In the genomic region with DNA sequence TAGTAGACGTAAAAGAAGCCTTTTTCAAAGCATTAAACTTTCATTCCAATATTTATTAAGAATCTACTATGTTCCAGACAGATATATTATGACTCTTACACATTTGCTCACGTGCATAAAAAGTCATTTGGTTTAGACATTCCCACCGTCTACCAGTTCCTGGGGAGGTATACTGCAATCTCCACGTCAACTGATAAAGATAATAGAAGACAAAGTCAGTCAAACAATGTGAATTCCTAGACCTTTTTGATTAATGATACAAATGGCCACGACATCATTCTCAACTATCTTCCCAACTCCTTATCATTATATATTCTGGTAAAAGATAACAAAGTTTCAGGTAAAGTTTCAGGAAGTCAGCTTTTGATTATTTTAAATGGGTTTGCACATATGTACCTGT, we compare ENCODE assay signal across 31 cellular contexts.
"Had no signal": no experiment of that assay in that cellular context is flagged by ENCODE, and none has a peak within 500 bp of the region (broad histone marks: within the 10 kb centered on the region; RNA-seq: fewer than 3 reads in every experiment).

No MANE protein-coding gene starts in this region.

- H3K4me3 Mint-ChIP-seq: activated B cell treated with CpG ODN at 0.5 μM for 24 hours; activated CD8-positive, alpha-beta T cell treated with anti-CD3 and anti-CD28 coated beads for 36 hours; activated naive CD8-positive, alpha-beta T cell; activated T-cell treated with anti-CD3 and anti-CD28 coated beads, Interleukin-2, amount 50 U/mL, for 4 hours; activated T-helper 17 cell treated with anti-CD3 and anti-CD28 coated beads, Interleukin-2, amount 50 U/mL, for 72 hours; central memory CD8-positive, alpha-beta T cell; dendritic cell treated with granulocyte-macrophage colony-stimulating factor and Interleukin-4, amounts not matched to agents 40 ng/mL and 50 ng/mL, for 4 days; T-helper 17 cell; T-helper 2 cell treated with Interferon-gamma antibody and Interleukin-4, amounts not matched to agents 5 μg/mL and 100 μg/mL, for 36 hours had no signal

- H3K27ac ChIP-seq: brain microvascular endothelial cell, coronary artery, dorsolateral prefrontal cortex, epithelial cell of prostate, esophagus squamous epithelium, gastroesophageal sphincter, WERI-Rb-1 had no signal

- H3K27me3 ChIP-seq: brain microvascular endothelial cell, dorsolateral prefrontal cortex, esophagus squamous epithelium, gastroesophageal sphincter had no signal

- H3K9me3 Mint-ChIP-seq: activated B cell treated with CpG ODN at 0.5 μM for 24 hours; activated CD8-positive, alpha-beta T cell treated with anti-CD3 and anti-CD28 coated beads for 36 hours; activated T-cell treated with anti-CD3 and anti-CD28 coated beads, Interleukin-2, amount 50 U/mL, for 4 hours; activated T-helper 17 cell treated with anti-CD3 and anti-CD28 coated beads, Interleukin-2, amount 50 U/mL, for 72 hours; central memory CD8-positive, alpha-beta T cell; dendritic cell treated with granulocyte-macrophage colony-stimulating factor and Interleukin-4, amounts not matched to agents 40 ng/mL and 50 ng/mL, for 4 days; T-helper 2 cell treated with Interferon-gamma antibody and Interleukin-4, amounts not matched to agents 5 μg/mL and 100 μg/mL, for 36 hours had no signal

- DNase-seq: activated B cell treated with CpG ODN at 0.5 μM for 24 hours; activated CD4-positive, alpha-beta T cell treated with anti-CD3 and anti-CD28 coated beads for 48 hours; activated CD4-positive, alpha-beta T cell treated with anti-CD3 and anti-CD28 coated beads, Interleukin-2, amount 50 U/mL, for 1 hour; activated CD4-positive, alpha-beta T cell treated with anti-CD3 and anti-CD28 coated beads, Interleukin-2, amount 50 U/mL, for 48 hours; activated CD8-positive, alpha-beta memory T cell treated with anti-CD3 and anti-CD28 coated beads for 24 hours; activated CD8-positive, alpha-beta T cell treated with anti-CD3 and anti-CD28 coated beads for 36 hours; activated effector memory CD4-positive, alpha-beta T cell treated with Interleukin-2 at 50 U/mL for 16 hours; activated gamma-delta T cell treated with Interleukin-2 at 50 U/mL for 16 hours; activated naive CD4-positive, alpha-beta T cell treated with anti-CD3 and anti-CD28 coated beads, Interleukin-2, amount 50 U/mL, for 16 hours; activated naive CD4-positive, alpha-beta T cell treated with Interleukin-2 at 50 U/mL for 16 hours; activated T-cell treated with anti-CD3 and anti-CD28 coated beads, Interleukin-2, amount 50 U/mL, for 4 hours; amniotic stem cell; anterior cingulate cortex; brain microvascular endothelial cell; dorsolateral prefrontal cortex; effector memory CD4-positive, alpha-beta T cell; esophagus squamous epithelium; foreskin melanocyte; T-helper 1 cell; T-helper 17 cell; T1000; WERI-Rb-1 had no signal

- H3K4me3 ChIP-seq: coronary artery, dorsolateral prefrontal cortex, esophagus squamous epithelium, gastroesophageal sphincter had no signal

- ATAC-seq: activated CD4-positive, CD25-positive, alpha-beta regulatory T cell treated with anti-CD3 and anti-CD28 coated beads, Interleukin-2, amount 50 U/mL, for 24 hours; activated CD8-positive, alpha-beta T cell treated with anti-CD3 and anti-CD28 coated beads for 36 hours; activated T-cell treated with anti-CD3 and anti-CD28 coated beads, Interleukin-2, amount 50 U/mL, for 4 hours; activated T-helper 17 cell treated with anti-CD3 and anti-CD28 coated beads, Interleukin-2, amount 50 U/mL, for 72 hours; gastroesophageal sphincter; T-helper 17 cell had no signal

- H3K27me3 Mint-ChIP-seq: activated CD8-positive, alpha-beta T cell treated with anti-CD3 and anti-CD28 coated beads for 36 hours; activated naive CD8-positive, alpha-beta T cell; activated T-helper 17 cell treated with anti-CD3 and anti-CD28 coated beads, Interleukin-2, amount 50 U/mL, for 72 hours; central memory CD8-positive, alpha-beta T cell; dendritic cell treated with granulocyte-macrophage colony-stimulating factor and Interleukin-4, amounts not matched to agents 40 ng/mL and 50 ng/mL, for 4 days; T-helper 17 cell had no signal

- H3K9me3 ChIP-seq: esophagus squamous epithelium, gastroesophageal sphincter had no signal

- H3K36me3 Mint-ChIP-seq: activated naive CD8-positive, alpha-beta T cell had no signal

- H3K36me3 ChIP-seq: brain microvascular endothelial cell, gastroesophageal sphincter, WERI-Rb-1 had no signal

- H3K27ac Mint-ChIP-seq: activated B cell treated with CpG ODN at 0.5 μM for 24 hours; activated CD8-positive, alpha-beta T cell treated with anti-CD3 and anti-CD28 coated beads for 36 hours; activated naive CD8-positive, alpha-beta T cell; activated T-helper 17 cell treated with anti-CD3 and anti-CD28 coated beads, Interleukin-2, amount 50 U/mL, for 72 hours; dendritic cell treated with granulocyte-macrophage colony-stimulating factor and Interleukin-4, amounts not matched to agents 40 ng/mL and 50 ng/mL, for 4 days; T-helper 17 cell; T-helper 2 cell treated with Interferon-gamma antibody and Interleukin-4, amounts not matched to agents 5 μg/mL and 100 μg/mL, for 36 hours had no signal

- H3K4me1 Mint-ChIP-seq: activated B cell treated with CpG ODN at 0.5 μM for 24 hours; activated T-helper 17 cell treated with anti-CD3 and anti-CD28 coated beads, Interleukin-2, amount 50 U/mL, for 72 hours had no signal
